Comparison of ENCODE assay signal across 24 cellular contexts in genomic region chr12:115101518-115101917, GRCh38.
"Had no signal": no experiment of that assay in that cellular context is flagged by ENCODE, and none has a peak within 500 bp of the region (broad histone marks: within the 10 kb centered on the region; RNA-seq: fewer than 3 reads in every experiment).

No MANE protein-coding gene starts in this region.

- ATAC-seq: effector memory CD8-positive, alpha-beta T cell; esophagus mucosa; foreskin keratinocyte; gastrocnemius medialis; gastroesophageal sphincter; heart left ventricle had no signal

- DNase-seq: colonic mucosa; cortex of kidney; dermis blood vessel endothelial cell; dorsolateral prefrontal cortex; effector CD4-positive, alpha-beta T cell; effector CD8-positive, alpha-beta T cell; effector memory CD4-positive, alpha-beta T cell; effector memory CD8-positive, alpha-beta T cell; endodermal cell; erythroblast; esophagus squamous epithelium; foreskin fibroblast; foreskin keratinocyte; foreskin melanocyte; gastrocnemius medialis; glutamatergic neuron; head of caudate nucleus; heart left ventricle had no signal

- H3K27ac Mint-ChIP-seq: dendritic cell treated with granulocyte-macrophage colony-stimulating factor and Interleukin-4, amounts not matched to agents 40 ng/mL and 50 ng/mL, for 4 days; effector memory CD8-positive, alpha-beta T cell; endodermal cell had no signal

- H3K27me3 ChIP-seq: colonic mucosa, dorsolateral prefrontal cortex, esophagus squamous epithelium, foreskin keratinocyte, gastrocnemius medialis, heart left ventricle had no signal

- H3K4me3 ChIP-seq: colonic mucosa, coronary artery, dorsolateral prefrontal cortex, esophagus muscularis mucosa, esophagus squamous epithelium, gastrocnemius medialis, gastroesophageal sphincter, heart left ventricle had no signal

- H3K36me3 ChIP-seq: colonic mucosa, esophagus muscularis mucosa, esophagus squamous epithelium, gastrocnemius medialis, gastroesophageal sphincter, heart left ventricle had no signal

- H3K4me1 ChIP-seq: colonic mucosa, esophagus muscularis mucosa, esophagus squamous epithelium, foreskin keratinocyte, gastrocnemius medialis, gastroesophageal sphincter had no signal

- H3K27ac ChIP-seq: colonic mucosa, coronary artery, dorsolateral prefrontal cortex, epithelial cell of prostate, esophagus muscularis mucosa, esophagus squamous epithelium, foreskin keratinocyte, gastrocnemius medialis, gastroesophageal sphincter, heart left ventricle had no signal

- H3K9me3 ChIP-seq: colonic mucosa, esophagus muscularis mucosa, esophagus squamous epithelium, gastrocnemius medialis, gastroesophageal sphincter had no signal

- H3K4me3 Mint-ChIP-seq: dendritic cell treated with granulocyte-macrophage colony-stimulating factor and Interleukin-4, amounts not matched to agents 40 ng/mL and 50 ng/mL, for 4 days; effector memory CD8-positive, alpha-beta T cell; endodermal cell had no signal

- H3K27me3 Mint-ChIP-seq: dendritic cell treated with granulocyte-macrophage colony-stimulating factor and Interleukin-4, amounts not matched to agents 40 ng/mL and 50 ng/mL, for 4 days; effector memory CD8-positive, alpha-beta T cell had no signal
